In the genomic region with DNA sequence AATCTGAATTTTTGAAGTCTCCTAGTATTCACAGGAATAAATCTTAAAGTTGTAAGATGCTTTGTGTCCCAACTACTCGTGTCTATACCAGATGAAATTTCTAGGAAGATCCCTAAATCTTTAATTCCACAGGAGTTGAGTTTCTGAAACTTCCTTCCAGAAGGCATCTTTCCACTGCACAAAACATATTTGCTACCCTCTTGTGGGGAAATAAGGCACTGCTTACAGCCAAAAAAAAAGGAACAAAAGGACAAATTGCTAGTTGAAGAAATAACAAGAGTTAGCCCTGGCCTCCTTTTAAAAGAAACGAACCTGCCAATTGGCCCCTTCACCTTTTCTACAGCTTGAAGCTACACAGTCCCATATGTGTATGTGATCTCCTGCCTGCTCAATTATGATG, we compare ENCODE assay signal across 9 cellular contexts. TPM values are rescaled to one million over a fixed set of nuclear protein-coding genes. Genes with fewer than 3 reads are reported as not detected.
A peak's percentile ranks its signal among the peaks of the same experiment; 100 is the strongest.
DNase-seq lines count a peak whose midpoint lies in the region; ATAC-seq and TF ChIP-seq lines count a peak whose summit lies in the region.
"Had no signal": no experiment of that assay in that cellular context is flagged by ENCODE, and none has a peak within 500 bp of the region (broad histone marks: within the 10 kb centered on the region; RNA-seq: fewer than 3 reads in every experiment).

No MANE protein-coding gene starts in this region.

- no peaks in the 10 kb centered on the region for H3K9me3 Mint-ChIP-seq in endothelial cell (ENCODE audit: unreplicated experiment)

- DNase-seq in DMS53 (lab: John Stamatoyannopoulos, UW) (peak; percentile 3), DMS53 treated with DMSO at 0.1 percent for 48 hours (lab: John Stamatoyannopoulos, UW; ENCODE audit: unreplicated experiment) (no peak), NCI-H2227 treated with DMSO at 0.1 percent for 48 hours (lab: John Stamatoyannopoulos, UW) (peak; percentile 3), endothelial cell (ENCODE audit: low spot score) (peak; percentile 27), retinal pigment epithelial cell (ENCODE audit: low read depth) (peak; percentile 0), SHP77 treated with DMSO at 0.1 percent for 48 hours (lab: John Stamatoyannopoulos, UW) (no peak)
- no peak for DNase-seq in activated CD4-positive, alpha-beta T cell treated with anti-CD3 and anti-CD28 coated beads for 48 hours

- no peaks in the 10 kb centered on the region for H3K27me3 Mint-ChIP-seq in endothelial cell (ENCODE audit: unreplicated experiment)

- no peaks in the 10 kb centered on the region for H3K36me3 Mint-ChIP-seq in endothelial cell (ENCODE audit: low read depth, unreplicated experiment)

- no peaks in the 10 kb centered on the region for H3K4me1 Mint-ChIP-seq in endothelial cell (ENCODE audit: unreplicated experiment)

- ATAC-seq in HG03139 (IDR thresholded peaks at IDR 0.05; ENCODE audit: unreplicated experiment): no peak

- no peak overlapping the region for H3K4me3 ChIP-seq in retinal pigment epithelial cell (ENCODE audit: low read length)
- H3K4me3 ChIP-seq: BLaER1 had no signal

- H3K4me3 Mint-ChIP-seq in endothelial cell (ENCODE audit: unreplicated experiment): no peak overlapping the region

- peak; percentile 77 for TF ChIP-seq CTCF in endothelial cell (IDR thresholded peaks at IDR 0.05; ENCODE audit: unreplicated experiment)
- TF ChIP-seq CTCF in retinal pigment epithelial cell (conservative IDR thresholded peaks at IDR 0.05; ENCODE audit: low read depth, low read length): peak; percentile 78

- no peak overlapping the region for H3K27ac Mint-ChIP-seq in endothelial cell (ENCODE audit: unreplicated experiment)

RNA-seq across cellular contexts. Expression of a gene that starts 54.0 kb away (rescaled TPM):
- 2.7 TPM for total RNA-seq in endothelial cell (ENCODE audit: unreplicated experiment)

Comparison
In these comparisons a context has a peak if more than half of its experiments do, and no peak if none do; other contexts are left out.
1. DNase-seq: peak in DMS53 (single experiment), NCI-H2227 treated with DMSO at 0.1 percent for 48 hours (single experiment), endothelial cell (single experiment) and retinal pigment epithelial cell (single experiment); none in DMS53 treated with DMSO at 0.1 percent for 48 hours (single experiment), SHP77 treated with DMSO at 0.1 percent for 48 hours (single experiment) and activated CD4-positive, alpha-beta T cell treated with anti-CD3 and anti-CD28 coated beads for 48 hours (single experiment).